Comparison of ENCODE assay signal across 1 cellular context in genomic region chr10:124717911-124718734, GRCh38.
TF ChIP-seq lines count a peak whose summit lies in the region.

No MANE protein-coding gene starts in this region.

TF ChIP-seq in K562, 482 proteins besides CTCF, POLR2A, EP300 and RAD21 (continued from another document and continues in another):
- TF ChIP-seq ZNF407 (IDR thresholded peaks at IDR 0.05; ENCODE audit: low read depth) (no peak), BCL6 (CRISPR knock-in tag; IDR thresholded peaks at IDR 0.05) (no peak), ETV6 (IDR thresholded peaks at IDR 0.05; ENCODE audit: borderline replicate concordance in 1 of 2, low read depth in 2 of 2, low read length in 1 of 2) (no peak), ETV6 (CRISPR knock-in tag; IDR thresholded peaks at IDR 0.05; ENCODE audit: borderline replicate concordance) (no peak), RREB1 (CRISPR knock-in tag; IDR thresholded peaks at IDR 0.05) (no peak), RB1 (IDR thresholded peaks at IDR 0.05; ENCODE audit: low read depth) (no peak), SLC30A9 (CRISPR knock-in tag; IDR thresholded peaks at IDR 0.05) (no peak), STAT5B (CRISPR knock-in tag; IDR thresholded peaks at IDR 0.05) (no peak), RCOR1 (IDR thresholded peaks at IDR 0.05; ENCODE audit: borderline replicate concordance in 1 of 2, low read depth in 2 of 2, low read length in 2 of 2) (peak in 1 of 2 experiments; percentile 75; a peak in 3 of 4 replicates), CBX2 (IDR thresholded peaks at IDR 0.05; ENCODE audit: insufficient read depth, low read length, poor library complexity, severe bottlenecking) (no peak), CBX5 (IDR thresholded peaks at IDR 0.05; ENCODE audit: borderline replicate concordance, low read depth) (no peak), REST (CRISPR knock-in tag; IDR thresholded peaks at IDR 0.05; ENCODE audit: low read depth) (no peak), ZNF239 (CRISPR knock-in tag; IDR thresholded peaks at IDR 0.05) (no peak; the same call in none of the 2 replicates), CREM (IDR thresholded peaks at IDR 0.05; ENCODE audit: low read depth) (no peak; the same call in 1 of the 2 replicates), HCFC1 (IDR thresholded peaks at IDR 0.05; ENCODE audit: low read depth, low read length) (no peak), ZNF324 (CRISPR knock-in tag; IDR thresholded peaks at IDR 0.05) (no peak), TRIM25 (IDR thresholded peaks at IDR 0.05; ENCODE audit: borderline replicate concordance) (no peak), HMBOX1 (IDR thresholded peaks at IDR 0.05) (no peak), NR2C2 (CRISPR knock-in tag; IDR thresholded peaks at IDR 0.05) (no peak), NR2C2 (tag; IDR thresholded peaks at IDR 0.05) (peak; percentile 73), MNT (conservative IDR thresholded peaks at IDR 0.05) (peak; percentile 36 to 65; a peak in 2 of 4 replicates), ZBTB17 (CRISPR knock-in tag; IDR thresholded peaks at IDR 0.05) (0 out of 2 replicates have a peak, but pooled peaks have one; percentile 52), E2F6 (IDR thresholded peaks at IDR 0.05; ENCODE audit: borderline replicate concordance in 1 of 2, extremely low read depth in 1 of 2, insufficient read depth in 1 of 2, insufficient read length in 1 of 2, low read depth in 1 of 2, low read length in 1 of 2, poor library complexity in 1 of 2, severe bottlenecking in 1 of 2) (no peak), NCOA1 (IDR thresholded peaks at IDR 0.05; ENCODE audit: low read depth) (peak; percentile 56; the same call in 1 of the 2 replicates), IFI16 (CRISPR knock-in tag; IDR thresholded peaks at IDR 0.05) (no peak), SMAD1 (IDR thresholded peaks at IDR 0.05; ENCODE audit: low read depth, low read length, partially characterized antibody) (peak; percentile 62), PHF21A (IDR thresholded peaks at IDR 0.05; ENCODE audit: borderline replicate concordance, low read depth) (no peak; the same call in 1 of the 2 replicates)
